ENCODE assay signal across 33 cellular contexts in the genomic region with DNA sequence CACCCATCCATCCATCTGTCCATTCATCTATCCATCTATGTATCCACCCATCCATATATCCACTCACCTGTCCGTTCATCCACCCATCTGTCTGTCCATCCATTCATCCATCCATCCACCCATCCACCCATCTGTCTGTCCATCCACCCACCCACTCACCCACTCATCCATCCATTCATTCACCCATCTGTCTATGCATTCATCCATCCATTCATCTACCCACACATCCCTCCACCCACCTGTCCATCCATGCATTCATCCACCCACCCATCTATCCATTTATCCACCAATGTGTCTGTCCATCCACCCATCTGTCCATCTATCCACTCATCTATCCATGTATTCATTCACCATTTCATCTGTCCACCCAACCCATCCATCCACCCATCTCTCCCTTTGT. TPM values are rescaled to one million over a fixed set of nuclear protein-coding genes. Genes with fewer than 3 reads are reported as not detected.
"Had no signal": no experiment of that assay in that cellular context is flagged by ENCODE, and none has a peak within 500 bp of the region (broad histone marks: within the 10 kb centered on the region; RNA-seq: fewer than 3 reads in every experiment).

No MANE protein-coding gene starts in this region.

- H3K9me3 ChIP-seq: breast epithelium, esophagus squamous epithelium, left lung, lower lobe of right lung, right lobe of liver, thyroid gland, upper lobe of right lung had no signal

- H3K27me3 ChIP-seq: breast epithelium, esophagus squamous epithelium, left lung, right lobe of liver, thyroid gland, upper lobe of right lung had no signal

- DNase-seq: activated CD4-positive, alpha-beta T cell treated with anti-CD3 and anti-CD28 coated beads for 4 hours; activated CD4-positive, alpha-beta T cell treated with anti-CD3 and anti-CD28 coated beads, Interleukin-2, amount 50 U/mL, for 4 hours; activated CD8-positive, alpha-beta memory T cell treated with anti-CD3 and anti-CD28 coated beads, Interleukin-2, amount 50 U/mL, for 4 hours; activated naive CD4-positive, alpha-beta T cell treated with anti-CD3 and anti-CD28 coated beads, Interleukin-2, amount 10 ng/mL, durations not matched to agents 7 days and 5 days; dermis blood vessel endothelial cell; effector CD4-positive, alpha-beta T cell; esophagus squamous epithelium; glutamatergic neuron; left lung; lower lobe of right lung; mesenchymal stem cell; natural killer cell; small intestine; stimulated activated CD4-positive, alpha-beta T cell treated with anti-CD3 and anti-CD28 coated beads, Interleukin-1b, Interleukin-23, amount 100 ng/mL, for 48 hours; stimulated activated CD4-positive, alpha-beta T cell treated with anti-CD3 and anti-CD28 coated beads, Interleukin-4, amount 100 ng/mL, for 4 hours; stimulated activated CD8-positive, alpha-beta memory T cell treated with anti-CD3 and anti-CD28 coated beads, Interleukin-4, amount 100 ng/mL, for 48 hours; stimulated activated naive CD8-positive, alpha-beta T cell treated with anti-CD3 and anti-CD28 coated beads, Interleukin-15, amount 100 ng/mL, for 72 hours; thyroid gland had no signal

- H3K27ac Mint-ChIP-seq: activated naive CD4-positive, alpha-beta T cell treated with anti-CD3 and anti-CD28 coated beads, Interleukin-2, amount 10 ng/mL, durations not matched to agents 7 days and 5 days; activated T-cell treated with anti-CD3 and anti-CD28 coated beads, Interleukin-2, amount 50 U/mL, for 24 hours; progenitor cell of endocrine pancreas; stimulated activated memory B cell treated with anti-CD40 and anti-IgM and Interleukin-4, amounts not matched to agents 10 μg/mL and 1 μg/mL and 100 μg/mL, for 72 hours had no signal

- H3K4me3 ChIP-seq: breast epithelium, esophagus squamous epithelium, left lung, lower lobe of right lung, right lobe of liver, thyroid gland, upper lobe of right lung had no signal

- H3K4me1 ChIP-seq: breast epithelium, right lobe of liver, thyroid gland had no signal

- H3K27me3 Mint-ChIP-seq: activated naive CD4-positive, alpha-beta T cell treated with anti-CD3 and anti-CD28 coated beads, Interleukin-2, amount 10 ng/mL, durations not matched to agents 7 days and 5 days; activated T-cell treated with anti-CD3 and anti-CD28 coated beads, Interleukin-2, amount 50 U/mL, for 24 hours; progenitor cell of endocrine pancreas; stimulated activated memory B cell treated with anti-CD40 and anti-IgM and Interleukin-4, amounts not matched to agents 10 μg/mL and 1 μg/mL and 100 μg/mL, for 72 hours; stimulated activated naive CD8-positive, alpha-beta T cell treated with anti-CD3 and anti-CD28 coated beads, Interleukin-15, amount 100 ng/mL, for 72 hours had no signal

- H3K9me3 Mint-ChIP-seq: activated naive CD4-positive, alpha-beta T cell treated with anti-CD3 and anti-CD28 coated beads, Interleukin-2, amount 10 ng/mL, durations not matched to agents 7 days and 5 days; activated T-cell treated with anti-CD3 and anti-CD28 coated beads, Interleukin-2, amount 50 U/mL, for 24 hours; natural killer cell; stimulated activated memory B cell treated with anti-CD40 and anti-IgM and Interleukin-4, amounts not matched to agents 10 μg/mL and 1 μg/mL and 100 μg/mL, for 72 hours; stimulated activated naive CD8-positive, alpha-beta T cell treated with anti-CD3 and anti-CD28 coated beads, Interleukin-15, amount 100 ng/mL, for 72 hours had no signal

- H3K27ac ChIP-seq: breast epithelium, epithelial cell of prostate, esophagus squamous epithelium, left lung, lower lobe of right lung, right lobe of liver, thyroid gland, upper lobe of right lung, VCaP had no signal

- FAIRE-seq: colon, frontal cortex, islet of Langerhans, small intestine had no signal

- ATAC-seq: left lung; lower lobe of right lung; natural killer cell; right lobe of liver; stimulated activated memory B cell treated with anti-CD40 and anti-IgM and Interleukin-4, amounts not matched to agents 10 μg/mL and 1 μg/mL and 100 μg/mL, for 72 hours; stimulated activated naive CD8-positive, alpha-beta T cell treated with anti-CD3 and anti-CD28 coated beads, Interleukin-15, amount 100 ng/mL, for 72 hours; upper lobe of right lung had no signal

- H3K4me3 Mint-ChIP-seq: activated naive CD4-positive, alpha-beta T cell treated with anti-CD3 and anti-CD28 coated beads, Interleukin-2, amount 10 ng/mL, durations not matched to agents 7 days and 5 days; activated T-cell treated with anti-CD3 and anti-CD28 coated beads, Interleukin-2, amount 50 U/mL, for 24 hours; natural killer cell; stimulated activated memory B cell treated with anti-CD40 and anti-IgM and Interleukin-4, amounts not matched to agents 10 μg/mL and 1 μg/mL and 100 μg/mL, for 72 hours; stimulated activated naive CD8-positive, alpha-beta T cell treated with anti-CD3 and anti-CD28 coated beads, Interleukin-15, amount 100 ng/mL, for 72 hours had no signal

RNA-seq across cellular contexts. Expression of gene KRTAP5-7, which starts 40.7 kb away (rescaled TPM):
- total RNA-seq: activated CD8-positive, alpha-beta memory T cell treated with anti-CD3 and anti-CD28 coated beads for 36 hours; dermis blood vessel endothelial cell; lower lobe of right lung; osteocyte; renal cortical epithelial cell had no signal

RNA-seq across cellular contexts. Expression of gene KRTAP5-8, which starts 51.5 kb away (rescaled TPM):
- total RNA-seq: activated CD8-positive, alpha-beta memory T cell treated with anti-CD3 and anti-CD28 coated beads for 36 hours; dermis blood vessel endothelial cell; frontal cortex; lower lobe of right lung; mononuclear cell; natural killer cell; osteocyte; renal cortical epithelial cell; upper lobe of right lung had no signal
